In genomic region chr2:217429981-217430500, GRCh38 we compare ENCODE assay signal across 28 cellular contexts.
DNase-seq lines count a peak whose midpoint lies in the region; ATAC-seq and TF ChIP-seq lines count a peak whose summit lies in the region.
"Had no signal": no experiment of that assay in that cellular context is flagged by ENCODE, and none has a peak within 500 bp of the region (broad histone marks: within the 10 kb centered on the region; RNA-seq: fewer than 3 reads in every experiment).

No MANE protein-coding gene starts in this region.

- no peak overlapping the region for H3K27ac Mint-ChIP-seq in T-helper 17 cell
- H3K27ac Mint-ChIP-seq: activated CD4-positive, alpha-beta memory T cell treated with anti-CD3 and anti-CD28 coated beads for 36 hours; activated naive CD4-positive, alpha-beta T cell treated with anti-CD3 and anti-CD28 coated beads, Interleukin-2, amount 50 U/mL, for 72 hours; activated T-helper 2 cell treated with anti-CD3 and anti-CD28 coated beads, Interferon-gamma antibody, Interleukin-2, Interleukin-4, amounts not matched to agents 10 μg/mL and 5 μg/mL and 100 μg/mL, durations not matched to agents 14 hours and 24 hours and 36 hours; CD14-positive monocyte; type B pancreatic cell had no signal

- H3K14ac ChIP-seq in mesenchymal stem cell (ENCODE audit: low read length in 2 of 2) = no peak overlapping the region

- no peak overlapping the region for H2BK5ac ChIP-seq in mesenchymal stem cell (ENCODE audit: low read depth, low read length, poor library complexity, severe bottlenecking)

- H2AFZ ChIP-seq in GM23248 (no peak overlapping the region), mesenchymal stem cell (ENCODE audit: low read depth, low read length) (no peak overlapping the region)

- peak overlapping the region in 1 of 2 experiments; percentile 40 for H3K4ac ChIP-seq in mesenchymal stem cell (ENCODE audit: low read depth in 1 of 2, low read length in 2 of 2)

- H3K27ac ChIP-seq in GM23248 = peak overlapping the region; percentile 49; the same call in 1 of the 2 replicates
- H3K27ac ChIP-seq in esophagus (ENCODE audit: low read depth in 2 of 2, low read length in 1 of 2) = peak overlapping the region; percentile 48 to 54
- H3K27ac ChIP-seq in mesenchymal stem cell (ENCODE audit: low read length, poor library complexity, severe bottlenecking) = no peak overlapping the region
- peak overlapping the region; percentile 64 to 81 (median 67) for H3K27ac ChIP-seq in transverse colon
- H3K27ac ChIP-seq: gastrocnemius medialis, HL-60 had no signal

- peaks cover 7% of the 10 kb centered on the region for H3K36me3 Mint-ChIP-seq in T-helper 17 cell (ENCODE audit: low read depth)
- H3K36me3 Mint-ChIP-seq: activated naive CD4-positive, alpha-beta T cell treated with anti-CD3 and anti-CD28 coated beads, Interleukin-2, amount 50 U/mL, for 72 hours; type B pancreatic cell had no signal

- H3K4me2 ChIP-seq in GM23248 (ENCODE audit: unreplicated experiment) (no peak overlapping the region), mesenchymal stem cell (ENCODE audit: low read length, poor library complexity, severe bottlenecking) (no peak overlapping the region)

- no peaks in the 10 kb centered on the region for H4K20me1 ChIP-seq in GM23248 (ENCODE audit: insufficient read depth)

- no peak overlapping the region for H2BK120ac ChIP-seq in mesenchymal stem cell (ENCODE audit: low read depth, low read length)

- H3K9ac ChIP-seq in GM23248 (no peak overlapping the region), mesenchymal stem cell (ENCODE audit: low read length) (no peak overlapping the region)

- H3K79me2 ChIP-seq in GM23248 (ENCODE audit: insufficient read depth) = no peaks in the 10 kb centered on the region

- in situ Hi-C loops in GM23248 (cut with MboI) = no loop called here
- in situ Hi-C loops in transverse colon (cut with MboI; ENCODE audit: low pct_ligation_motif_present in 1 of 4, low pct_unique_long_range_greater_than_20kb in 1 of 4, low sequenced_read_pairs in 3 of 4) = no loop called here

- peaks cover 6% of the 10 kb centered on the region; the same call in 1 of the 2 replicates for H3F3A ChIP-seq in GM23248 (ENCODE audit: insufficient read depth)

- H3K9me3 ChIP-seq in GM23248 (ENCODE audit: low read depth) = no peaks in the 10 kb centered on the region
- no peaks in the 10 kb centered on the region for H3K9me3 ChIP-seq in esophagus (ENCODE audit: control insufficient read depth in 2 of 2, insufficient read depth in 1 of 2, low read depth in 1 of 2, low read length in 1 of 2)
- H3K9me3 ChIP-seq in mesenchymal stem cell (ENCODE audit: control insufficient read depth, low read length) = peaks cover 6% of the 10 kb centered on the region
- no peaks in the 10 kb centered on the region for H3K9me3 ChIP-seq in transverse colon
- H3K9me3 ChIP-seq in T-helper 17 cell (ENCODE audit: control insufficient read depth, low read length, poor library complexity, severe bottlenecking) = no peaks in the 10 kb centered on the region
- H3K9me3 ChIP-seq: gastrocnemius medialis, HAP-1, mucosa of descending colon had no signal

- H3K4me3 ChIP-seq in GM23248 (no peak overlapping the region), esophagus (ENCODE audit: low read depth in 1 of 2, low read length in 2 of 2) (no peak overlapping the region), mesenchymal stem cell (ENCODE audit: insufficient read depth in 1 of 2, low read depth in 1 of 2, low read length in 2 of 2) (no peak overlapping the region), transverse colon (no peak overlapping the region)
- H3K4me3 ChIP-seq: gastrocnemius medialis, HAP-1, mucosa of descending colon had no signal

- H3K27me3 ChIP-seq in GM23248 (replicated peaks; ENCODE audit: insufficient read depth) (no peaks in the 10 kb centered on the region), esophagus (ENCODE audit: control insufficient read depth in 1 of 2, insufficient read depth in 2 of 2, low read length in 2 of 2) (no peaks in the 10 kb centered on the region), mesenchymal stem cell (ENCODE audit: control insufficient read depth in 1 of 2, insufficient read depth in 1 of 2, low read length in 2 of 2) (no peaks in the 10 kb centered on the region), transverse colon (no peaks in the 10 kb centered on the region)
- H3K27me3 ChIP-seq: gastrocnemius medialis had no signal

- TF ChIP-seq EP300 in transverse colon (IDR thresholded peaks at IDR 0.05; ENCODE audit: low read depth) = no peak

- no peak overlapping the region for H4K8ac ChIP-seq in mesenchymal stem cell (ENCODE audit: low read length)

- H3K9me2 ChIP-seq in GM23248 (ENCODE audit: insufficient read depth) = no peaks in the 10 kb centered on the region

- DNase-seq in GM23248 = peak; percentile 67
- no peak for DNase-seq in mesenchymal stem cell
- DNase-seq in transverse colon = no peak
- DNase-seq in T-helper 17 cell = no peak
- DNase-seq: ACHN; activated CD4-positive, alpha-beta memory T cell treated with anti-CD3 and anti-CD28 coated beads for 36 hours; activated CD4-positive, CD25-positive, alpha-beta regulatory T cell; aorta; gastrocnemius medialis; mucosa of descending colon; NCI-H1105; NCI-H1930; NCI-H446; Right ventricle myocardium superior; stimulated activated naive CD8-positive, alpha-beta T cell treated with anti-CD3 and anti-CD28 coated beads, Interleukin-15, amount 100 ng/mL, for 72 hours had no signal

- H3K23ac ChIP-seq in mesenchymal stem cell (ENCODE audit: low read length in 2 of 2) = no peak overlapping the region

- no peak overlapping the region for H4K91ac ChIP-seq in mesenchymal stem cell (ENCODE audit: low read length)

- ATAC-seq in HG03045 (IDR thresholded peaks at IDR 0.05; ENCODE audit: unreplicated experiment) (no peak), HG02678 (IDR thresholded peaks at IDR 0.05; ENCODE audit: unreplicated experiment) (no peak), T-helper 17 cell (no peak)
- ATAC-seq: activated naive CD4-positive, alpha-beta T cell treated with anti-CD3 and anti-CD28 coated beads, Interleukin-2, amount 50 U/mL, for 72 hours; gastrocnemius medialis; HepG2; mucosa of descending colon; sciatic nerve; stimulated activated naive CD8-positive, alpha-beta T cell treated with anti-CD3 and anti-CD28 coated beads, Interleukin-15, amount 100 ng/mL, for 72 hours had no signal

- TF ChIP-seq CTCF in transverse colon (IDR thresholded peaks at IDR 0.05) = no peak

- no peak overlapping the region for H3K4me3 Mint-ChIP-seq in T-helper 17 cell
- H3K4me3 Mint-ChIP-seq: activated CD4-positive, alpha-beta memory T cell treated with anti-CD3 and anti-CD28 coated beads for 36 hours; CD14-positive monocyte; central memory CD8-positive, alpha-beta T cell; neural crest cell; stimulated activated naive CD8-positive, alpha-beta T cell treated with anti-CD3 and anti-CD28 coated beads, Interleukin-15, amount 100 ng/mL, for 72 hours; type B pancreatic cell had no signal

- no peak overlapping the region for H2BK15ac ChIP-seq in mesenchymal stem cell (ENCODE audit: low read depth, poor library complexity, severe bottlenecking)

- H3K18ac ChIP-seq in mesenchymal stem cell (ENCODE audit: low read depth in 1 of 2, low read length in 2 of 2) = peak overlapping the region in 1 of 2 experiments; percentile 37

- H3K4me1 ChIP-seq in GM23248 (ENCODE audit: insufficient read depth) (peaks cover 42% of the 10 kb centered on the region), esophagus (ENCODE audit: control insufficient read depth in 2 of 2, insufficient read depth in 2 of 2, low read length in 1 of 2) (peaks cover 0 to 3% of the 10 kb centered on the region in 2 donors), mesenchymal stem cell (ENCODE audit: control insufficient read depth, insufficient read depth, low read depth, low read length) (peaks cover 11% of the 10 kb centered on the region), transverse colon (peaks cover 10 to 35% (median 15%) of the 10 kb centered on the region in 4 donors)

- no peak for TF ChIP-seq POLR2A in transverse colon (IDR thresholded peaks at IDR 0.05)

- intact Hi-C loops in transverse colon (cut with DNase I; ENCODE audit: low total_unique reads) = no loop called here

- H3K27me3 Mint-ChIP-seq in T-helper 17 cell = no peaks in the 10 kb centered on the region
- H3K27me3 Mint-ChIP-seq: activated CD4-positive, alpha-beta memory T cell treated with anti-CD3 and anti-CD28 coated beads for 36 hours; central memory CD8-positive, alpha-beta T cell; stimulated activated naive CD8-positive, alpha-beta T cell treated with anti-CD3 and anti-CD28 coated beads, Interleukin-15, amount 100 ng/mL, for 72 hours; type B pancreatic cell had no signal

- 67 to 80% methylated on average over 6 of the region's 6 CpGs for WGBS in GM23248 (ENCODE audit: low coverage in 1 of 2, low lambda C conversion rate in 2 of 2, missing lambda C conversion rate in 2 of 2), 2 experiments
- 72 to 76% methylated on average over 6 of the region's 6 CpGs for WGBS in esophagus, 2 donors
- 83% methylated on average over 4 of the region's 6 CpGs for WGBS in mesenchymal stem cell
- WGBS in transverse colon (ENCODE audit: low coverage in 1 of 2), 2 donors = 64 to 79% methylated on average over 4 to 6 of the region's 6 CpGs

- H3K79me1 ChIP-seq in mesenchymal stem cell (replicated peaks; ENCODE audit: low read length, poor library complexity, severe bottlenecking) = no peaks in the 10 kb centered on the region

- H3K4me1 Mint-ChIP-seq in T-helper 17 cell = no peaks in the 10 kb centered on the region

- peak overlapping the region in 1 of 2 experiments; percentile 96 for H2BK12ac ChIP-seq in mesenchymal stem cell (ENCODE audit: low read length in 2 of 2)

- no peaks in the 10 kb centered on the region for H3K36me3 ChIP-seq in GM23248 (ENCODE audit: low read depth)
- H3K36me3 ChIP-seq in esophagus (ENCODE audit: control insufficient read depth in 2 of 2, insufficient read depth in 2 of 2, low read length in 1 of 2) = no peaks in the 10 kb centered on the region
- H3K36me3 ChIP-seq in mesenchymal stem cell (ENCODE audit: control insufficient read depth in 1 of 2, insufficient read depth in 2 of 2, low read depth in 1 of 2, low read length in 2 of 2) = no peaks in the 10 kb centered on the region
- H3K36me3 ChIP-seq in transverse colon = no peaks in the 10 kb centered on the region
- H3K36me3 ChIP-seq: gastrocnemius medialis, HAP-1 had no signal

- peak overlapping the region; percentile 65 for H2AK5ac ChIP-seq in mesenchymal stem cell (ENCODE audit: low read length, severe bottlenecking)
